In the genomic region with DNA sequence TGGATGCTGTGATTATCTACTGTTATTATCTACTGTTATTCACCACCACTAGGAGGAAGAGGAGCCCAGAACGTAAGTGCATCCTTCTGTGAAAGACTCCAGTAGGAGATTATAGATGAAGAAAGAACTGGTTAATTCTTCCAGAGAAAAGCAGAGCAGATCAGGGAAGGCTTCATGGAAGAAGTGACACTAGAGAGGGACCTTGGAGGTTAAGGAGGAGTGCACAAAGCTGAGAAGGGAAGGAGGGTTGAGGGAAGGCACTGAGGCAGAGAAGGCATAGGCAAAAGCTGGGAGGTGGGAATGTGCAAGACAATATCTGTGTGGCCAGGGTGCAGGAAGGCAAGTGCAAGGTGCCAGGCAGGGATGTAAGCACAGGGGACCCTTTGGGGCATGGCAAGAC, we compare ENCODE assay signal across 14 cellular contexts. TPM values are rescaled to one million over a fixed set of nuclear protein-coding genes. Genes with fewer than 3 reads are reported as not detected.
DNase-seq lines count a peak whose midpoint lies in the region; TF ChIP-seq lines count a peak whose summit lies in the region.
"Had no signal": no experiment of that assay in that cellular context is flagged by ENCODE, and none has a peak within 500 bp of the region (broad histone marks: within the 10 kb centered on the region; RNA-seq: fewer than 3 reads in every experiment).

No MANE protein-coding gene starts in this region.

- CTCF ChIA-PET in HEK293 (lab: Yijun Ruan, JAX) = no interaction called here

- peaks cover 4% of the 10 kb centered on the region for H3K4me1 Mint-ChIP-seq in neural crest cell

- no peak overlapping the region for H3K4me3 Mint-ChIP-seq in neural crest cell
- H3K4me3 Mint-ChIP-seq: CD8-positive, alpha-beta memory T cell had no signal

- H3K27me3 Mint-ChIP-seq in neural crest cell (ENCODE audit: low read depth) = peaks cover 32% of the 10 kb centered on the region

- H3K9me3 Mint-ChIP-seq in neural crest cell = no peaks in the 10 kb centered on the region
- H3K9me3 Mint-ChIP-seq: CD8-positive, alpha-beta memory T cell had no signal

- no peak for TF ChIP-seq CTCF in HEK293 (tag by site-specific recombination; IDR thresholded peaks at IDR 0.05)
- peak; percentile 4 for TF ChIP-seq CTCF in brain microvascular endothelial cell (IDR thresholded peaks at IDR 0.05; ENCODE audit: low read depth, low read length, missing control alignments)
- TF ChIP-seq CTCF in neural crest cell (conservative IDR thresholded peaks at IDR 0.05) = no peak

- peak overlapping the region; percentile 78 for H3K27ac Mint-ChIP-seq in neural crest cell (ENCODE audit: unreplicated experiment)

- no peaks in the 10 kb centered on the region for H3K27me3 ChIP-seq in brain microvascular endothelial cell (replicated peaks)

- no peak for DNase-seq in brain microvascular endothelial cell
- DNase-seq in neural crest cell (ENCODE audit: low read depth, low spot score) = no peak
- no peak for DNase-seq in GOT3 (lab: John Stamatoyannopoulos, UW)
- DNase-seq in EL = no peak
- no peak for DNase-seq in NOMO-1 treated with dmso at 0.1 percent for 144 hours (lab: John Stamatoyannopoulos, UW; ENCODE audit: unreplicated experiment)
- DNase-seq: CD8-positive, alpha-beta memory T cell; DMS53; GM23248; HCEC 1CT had no signal

- H3K36me3 ChIP-seq in HEK293 (ENCODE audit: control insufficient read depth in 2 of 2, insufficient read depth in 1 of 2, low read length in 2 of 2) = no peaks in the 10 kb centered on the region
- no peaks in the 10 kb centered on the region for H3K36me3 ChIP-seq in brain microvascular endothelial cell (replicated peaks)

- no peak overlapping the region for H3K27ac ChIP-seq in HEK293 (ENCODE audit: extremely low read depth, low read depth, low read length)
- H3K27ac ChIP-seq in brain microvascular endothelial cell = no peak overlapping the region
- H3K27ac ChIP-seq: GM23248 had no signal

- H3K4me3 ChIP-seq in HEK293 (ENCODE audit: low read depth, low read length) = no peak overlapping the region
- H3K4me3 ChIP-seq in brain microvascular endothelial cell (ENCODE audit: low read depth, low read length) = no peak overlapping the region
- H3K4me3 ChIP-seq: GM12878, GM23248 had no signal

- in situ Hi-C loops in brain microvascular endothelial cell (cut with HindIII; ENCODE audit: low pct_ligation_motif_present, low sequenced_read_pairs) = no loop called here

- no peaks in the 10 kb centered on the region for H3K9me3 ChIP-seq in HEK293 (ENCODE audit: control insufficient read depth, insufficient read depth, low read depth, low read length)

- no peaks in the 10 kb centered on the region for H3K4me1 ChIP-seq in HEK293 (ENCODE audit: control insufficient read depth, insufficient read depth, low read length)

- POLR2A ChIA-PET in HEK293 (lab: Yijun Ruan, JAX) = interaction anchor here (0.8 kb wide), 1 partner anchor 121 kb away, joined by 3 read pairs; the partner anchor contains the start of genes HPS4 and SRRD

- no peaks in the 10 kb centered on the region for H3K36me3 Mint-ChIP-seq in neural crest cell (ENCODE audit: low read depth)
- H3K36me3 Mint-ChIP-seq: CD8-positive, alpha-beta memory T cell had no signal

TF ChIP-seq in HEK293, 187 proteins besides CTCF, POLR2A, EP300 and RAD21:
- no peak for TF ChIP-seq ZSCAN16 (tag by site-specific recombination; IDR thresholded peaks at IDR 0.05)
- TF ChIP-seq YY2 (tag by site-specific recombination; IDR thresholded peaks at IDR 0.05) = no peak
- TF ChIP-seq ZFP3 (tag by site-specific recombination; IDR thresholded peaks at IDR 0.05; ENCODE audit: low read depth) = 0 out of 2 replicates have a peak, but pooled peaks have one; percentile 56

RNA-seq across cellular contexts. Expression of gene CRYBB1, which starts 13.5 kb away (rescaled TPM):
- total RNA-seq in neural crest cell = not detected in 2 replicates
- total RNA-seq: A673; CD8-positive, alpha-beta memory T cell; Daoy; G401; GM23248 had no signal

RNA-seq across cellular contexts. Expression of gene TPST2, which starts 14.4 kb away (rescaled TPM):
- 10.7 and 11.8 TPM in 2 replicates for total RNA-seq in neural crest cell

RNA-seq across cellular contexts. Expression of gene CRYBA4, which starts 17.4 kb away (rescaled TPM):
- not detected in 2 replicates for total RNA-seq in neural crest cell
- total RNA-seq: A673; CD8-positive, alpha-beta memory T cell; Daoy; G401; GM23248 had no signal

RNA-seq across cellular contexts. Expression of gene MIAT, which starts 53.0 kb away (rescaled TPM):
- 42.0 and 45.6 TPM in 2 replicates for total RNA-seq in neural crest cell
